Comparison of ENCODE assay signal across 8 cellular contexts in genomic region chr5:37916525-37916924, GRCh38.
"Had no signal": no experiment of that assay in that cellular context is flagged by ENCODE, and none has a peak within 500 bp of the region (broad histone marks: within the 10 kb centered on the region; RNA-seq: fewer than 3 reads in every experiment).

No MANE protein-coding gene starts in this region.

- DNase-seq: H9, HCEC 1CT, KBM-7 had no signal

- ATAC-seq: GM23338, HepG2 had no signal

- H3K27ac ChIP-seq: KMS-11 had no signal

- FAIRE-seq: H1, H54, HepG2 had no signal

- H3K4me3 ChIP-seq: GM23338 had no signal
